In genomic region chr10:2477154-2477553, GRCh38 we compare ENCODE assay signal across 20 cellular contexts.
DNase-seq lines count a peak whose midpoint lies in the region; ATAC-seq, FAIRE-seq and TF ChIP-seq lines count a peak whose summit lies in the region.
"Had no signal": no experiment of that assay in that cellular context is flagged by ENCODE, and none has a peak within 500 bp of the region (broad histone marks: within the 10 kb centered on the region; RNA-seq: fewer than 3 reads in every experiment).

No MANE protein-coding gene starts in this region.

- H3K36me3 ChIP-seq in brain microvascular endothelial cell (replicated peaks): no peaks in the 10 kb centered on the region
- H3K36me3 ChIP-seq: BLaER1 treated with 17β-estradiol and CSF1 and Interleukin-3, amounts not matched to agents 10 nM and 100 nM; ovary had no signal

- no peaks in the 10 kb centered on the region for H3K27me3 ChIP-seq in brain microvascular endothelial cell (replicated peaks)
- H3K27me3 ChIP-seq: BLaER1 treated with 17β-estradiol and CSF1 and Interleukin-3, amounts not matched to agents 10 nM and 100 nM; foreskin keratinocyte; ovary had no signal

- no peak overlapping the region for H3K4me3 ChIP-seq in brain microvascular endothelial cell (ENCODE audit: low read depth, low read length)
- H3K4me3 ChIP-seq: BLaER1 treated with 17β-estradiol and CSF1 and Interleukin-3, amounts not matched to agents 10 nM and 100 nM; ovary; SK-N-MC had no signal

- H3K4me1 Mint-ChIP-seq in MCF 10A (ENCODE audit: insufficient read depth, unreplicated experiment): no peaks in the 10 kb centered on the region
- H3K4me1 Mint-ChIP-seq: activated naive CD4-positive, alpha-beta T cell treated with anti-CD3 and anti-CD28 coated beads, Interleukin-2, amount 10 ng/mL, durations not matched to agents 7 days and 5 days had no signal

- DNase-seq in COLO668 (lab: John Stamatoyannopoulos, UW; ENCODE audit: unreplicated experiment): peak; percentile 61
- DNase-seq in NCI-H1092 treated with DMSO at 0.1 percent for 48 hours (lab: John Stamatoyannopoulos, UW): peak; percentile 92
- peak; percentile 60 to 80 for DNase-seq in NCI-H524 (lab: John Stamatoyannopoulos, UW)
- peak; percentile 87 for DNase-seq in iPS DF 19.7 (ENCODE audit: low read depth, low spot score)
- no peak for DNase-seq in brain microvascular endothelial cell
- DNase-seq in MCF 10A (ENCODE audit: unreplicated experiment): no peak
- no peak for DNase-seq in RCC 7860 (ENCODE audit: low spot score)
- DNase-seq: activated CD8-positive, alpha-beta T cell treated with anti-CD3 and anti-CD28 coated beads, Interleukin-2, amount 10 ng/mL, durations not matched to agents 7 days and 5 days; activated naive CD4-positive, alpha-beta T cell treated with anti-CD3 and anti-CD28 coated beads, Interleukin-2, amount 10 ng/mL, durations not matched to agents 7 days and 5 days; activated T-cell treated with anti-CD3 and anti-CD28 coated beads, Interleukin-2, amount 50 U/mL, for 48 hours; foreskin keratinocyte; hypothalamus; IMR-90; naive thymus-derived CD8-positive, alpha-beta T cell; NCI-H187 treated with DMSO at 0.1 percent for 48 hours; ovary had no signal

- no peak overlapping the region for H3K4me3 Mint-ChIP-seq in MCF 10A (ENCODE audit: unreplicated experiment)
- H3K4me3 Mint-ChIP-seq: activated CD8-positive, alpha-beta T cell treated with anti-CD3 and anti-CD28 coated beads, Interleukin-2, amount 10 ng/mL, durations not matched to agents 7 days and 5 days; activated naive CD4-positive, alpha-beta T cell treated with anti-CD3 and anti-CD28 coated beads, Interleukin-2, amount 10 ng/mL, durations not matched to agents 7 days and 5 days; naive thymus-derived CD8-positive, alpha-beta T cell had no signal

- no peaks in the 10 kb centered on the region for H3K27me3 Mint-ChIP-seq in MCF 10A (ENCODE audit: insufficient read depth, unreplicated experiment)
- H3K27me3 Mint-ChIP-seq: activated naive CD4-positive, alpha-beta T cell treated with anti-CD3 and anti-CD28 coated beads, Interleukin-2, amount 10 ng/mL, durations not matched to agents 7 days and 5 days had no signal

- in situ Hi-C loops in brain microvascular endothelial cell (cut with HindIII; ENCODE audit: low pct_ligation_motif_present, low sequenced_read_pairs): no loop called here

- H3K27ac ChIP-seq in brain microvascular endothelial cell: no peak overlapping the region
- H3K27ac ChIP-seq: BLaER1 treated with 17β-estradiol and CSF1 and Interleukin-3, amounts not matched to agents 10 nM and 100 nM; foreskin keratinocyte; ovary; SK-N-MC had no signal

- TF ChIP-seq CTCF in brain microvascular endothelial cell (IDR thresholded peaks at IDR 0.05; ENCODE audit: low read depth, low read length, missing control alignments): no peak
- no peak for TF ChIP-seq CTCF in MCF 10A (IDR thresholded peaks at IDR 0.05; ENCODE audit: unreplicated experiment)

- no peak for ATAC-seq in HG03280 (IDR thresholded peaks at IDR 0.05; ENCODE audit: unreplicated experiment)
- ATAC-seq: activated CD8-positive, alpha-beta T cell treated with anti-CD3 and anti-CD28 coated beads, Interleukin-2, amount 10 ng/mL, durations not matched to agents 7 days and 5 days; foreskin keratinocyte; naive thymus-derived CD8-positive, alpha-beta T cell had no signal

- CTCF ChIA-PET in MCF 10A (lab: Yijun Ruan, JAX): no interaction called here

- H3K27ac Mint-ChIP-seq in MCF 10A (ENCODE audit: low read depth, unreplicated experiment): no peak overlapping the region
- H3K27ac Mint-ChIP-seq: activated CD8-positive, alpha-beta T cell treated with anti-CD3 and anti-CD28 coated beads, Interleukin-2, amount 10 ng/mL, durations not matched to agents 7 days and 5 days; activated naive CD4-positive, alpha-beta T cell treated with anti-CD3 and anti-CD28 coated beads, Interleukin-2, amount 10 ng/mL, durations not matched to agents 7 days and 5 days; naive thymus-derived CD8-positive, alpha-beta T cell had no signal

- FAIRE-seq in RCC 7860 (lab: Jason Lieb, UNC): no peak
- FAIRE-seq: G401.6 had no signal

- POLR2A ChIA-PET in MCF 10A (lab: Yijun Ruan, JAX): no interaction called here

- H3K9me3 Mint-ChIP-seq in MCF 10A (ENCODE audit: unreplicated experiment): peaks cover 30% of the 10 kb centered on the region

- no peaks in the 10 kb centered on the region for H3K36me3 Mint-ChIP-seq in MCF 10A (ENCODE audit: insufficient read depth, unreplicated experiment)
- H3K36me3 Mint-ChIP-seq: activated naive CD4-positive, alpha-beta T cell treated with anti-CD3 and anti-CD28 coated beads, Interleukin-2, amount 10 ng/mL, durations not matched to agents 7 days and 5 days; naive thymus-derived CD8-positive, alpha-beta T cell had no signal

- no TSS peak for BruUV-seq in MCF 10A (replicated peaks; lab: Mats Ljungman, UMichigan)

- intact Hi-C loops in MCF 10A (cut with micrococcal nuclease): no loop called here

Comparison
In these comparisons a context has a peak if more than half of its experiments do, and no peak if none do; other contexts are left out.
1. DNase-seq: peak in COLO668 (single experiment), NCI-H1092 treated with DMSO at 0.1 percent for 48 hours (single experiment), NCI-H524 (2 of 2) and iPS DF 19.7 (single experiment); none in brain microvascular endothelial cell (single experiment), MCF 10A (single experiment) and RCC 7860 (single experiment).